Comparison of ENCODE assay signal across 14 cellular contexts in the genomic region with DNA sequence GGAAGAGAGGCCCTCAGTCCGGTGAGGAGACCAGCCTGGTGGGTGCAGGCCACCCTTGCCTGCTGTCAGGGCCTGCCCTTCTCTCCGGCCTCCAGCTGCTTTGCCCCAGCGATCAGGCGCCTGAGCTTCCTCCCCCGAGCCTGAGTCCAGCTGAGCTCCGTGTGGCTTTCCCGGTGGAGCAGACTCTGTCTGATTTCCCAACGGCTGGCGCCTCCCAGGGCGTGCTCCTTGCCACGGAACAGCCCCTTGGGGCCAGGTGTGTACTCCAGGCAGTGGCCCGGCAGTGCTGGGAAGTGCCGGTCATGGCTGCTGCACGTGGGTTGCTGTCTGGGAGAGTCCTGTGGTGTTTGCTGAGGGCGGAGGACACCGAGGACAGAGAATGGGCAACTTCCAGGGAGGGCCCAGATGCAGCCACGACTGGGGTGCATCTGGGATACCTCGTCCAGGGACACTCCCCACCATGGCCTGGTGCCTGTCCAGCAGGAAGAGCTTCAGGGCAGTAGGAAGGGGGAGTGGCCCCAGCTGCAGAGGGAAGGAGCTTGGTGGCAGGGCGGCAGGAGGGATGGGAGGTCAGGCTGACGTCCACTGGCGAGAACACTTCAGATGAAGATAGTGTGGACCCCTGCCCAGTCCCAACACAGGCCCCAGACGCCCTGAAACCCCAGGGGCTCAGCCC. TPM values are rescaled to one million over a fixed set of nuclear protein-coding genes. Genes with fewer than 3 reads are reported as not detected.
DNase-seq lines count a peak whose midpoint lies in the region; ATAC-seq, FAIRE-seq and TF ChIP-seq lines count a peak whose summit lies in the region.
"Had no signal": no experiment of that assay in that cellular context is flagged by ENCODE, and none has a peak within 500 bp of the region (broad histone marks: within the 10 kb centered on the region; RNA-seq: fewer than 3 reads in every experiment).

No MANE protein-coding gene starts in this region.

- no peak overlapping the region for H3K4me3 ChIP-seq in right atrium auricular region
- H3K4me3 ChIP-seq in small intestine (ENCODE audit: low read depth in 1 of 2, low read length in 2 of 2), result peak overlapping the region in 1 of 2 donors; percentile 1

- intact Hi-C loops in posterior cingulate gyrus (cut with DNase I), result no loop called here

- DNase-seq in DMS153 treated with DMSO at 0.1 percent for 48 hours (lab: John Stamatoyannopoulos, UW; ENCODE audit: unreplicated experiment) (peak; percentile 40), RCC 7860 (ENCODE audit: low spot score) (peak; percentile 61), right atrium auricular region (ENCODE audit: low spot score) (no peak), small intestine (peak; percentile 87), posterior cingulate gyrus (no peak), HTR-8/SVneo (ENCODE audit: insufficient read length, low spot score) (no peak), cerebellar cortex (ENCODE audit: low spot score) (no peak)
- DNase-seq: activated B cell treated with CpG ODN at 0.5 μM for 24 hours; activated naive CD4-positive, alpha-beta T cell treated with anti-CD3 and anti-CD28 coated beads, Interleukin-2, amount 50 U/mL, for 16 hours; COR-L47; effector memory CD8-positive, alpha-beta T cell; NCI-H1105 had no signal

- no peaks in the 10 kb centered on the region for H3K9me3 ChIP-seq in right atrium auricular region
- H3K9me3 ChIP-seq in small intestine (ENCODE audit: control insufficient read depth, low read depth), result no peaks in the 10 kb centered on the region

- H3K27ac ChIP-seq in right atrium auricular region (peak overlapping the region; percentile 80 to 81), small intestine (ENCODE audit: low read depth in 1 of 2, low read length in 1 of 2) (peak overlapping the region; percentile 46 to 76)

- 16 to 51% (median 40%) methylated on average over 17 to 22 of the region's 22 CpGs for WGBS in small intestine, 3 donors

- H3K4me1 ChIP-seq in right atrium auricular region (peaks cover 0 to 65% of the 10 kb centered on the region in 2 donors), small intestine (ENCODE audit: control insufficient read depth in 2 of 2, insufficient read depth in 1 of 2, low read depth in 1 of 2, low read length in 1 of 2) (peaks cover 0 to 6% of the 10 kb centered on the region in 2 donors)

- H3K36me3 ChIP-seq in right atrium auricular region, result no peaks in the 10 kb centered on the region
- H3K36me3 ChIP-seq in small intestine (ENCODE audit: control insufficient read depth in 2 of 2, insufficient read depth in 2 of 2, low read length in 2 of 2), result no peaks in the 10 kb centered on the region

- no peak for ATAC-seq in GM18909 (IDR thresholded peaks at IDR 0.05; ENCODE audit: poor library complexity, unreplicated experiment)
- ATAC-seq: effector memory CD8-positive, alpha-beta T cell had no signal

- H3K27me3 ChIP-seq in right atrium auricular region (no peaks in the 10 kb centered on the region), small intestine (ENCODE audit: control insufficient read depth in 2 of 2, insufficient read depth in 2 of 2, low read length in 2 of 2) (no peaks in the 10 kb centered on the region)

- no peak for FAIRE-seq in RCC 7860 (lab: Jason Lieb, UNC)
- no peak for FAIRE-seq in small intestine (lab: Jason Lieb, UNC)
- no peak for FAIRE-seq in HTR-8/SVneo (lab: Jason Lieb, UNC)
- FAIRE-seq: GM18507 had no signal

- TF ChIP-seq CTCF in right atrium auricular region (IDR thresholded peaks at IDR 0.05), result no peak

RNA-seq across cellular contexts. Expression of gene METRNL, which starts 22.5 kb away (rescaled TPM):
- 100 to 1,000 TPM in 1 of 2 donors, 10 to 100 TPM in 1; 62.9 to 104 TPM for total RNA-seq in right atrium auricular region
- 100 to 1,000 TPM in 2 of 3 donors, 10 to 100 TPM in 1; 64.4 to 118 (median 112) TPM for polyA plus RNA-seq in small intestine

Comparison
In these comparisons a context has a peak if more than half of its experiments do, and no peak if none do; other contexts are left out.
1. DNase-seq: peak in DMS153 treated with DMSO at 0.1 percent for 48 hours (single experiment), RCC 7860 (single experiment) and small intestine (single experiment); none in right atrium auricular region (single experiment), posterior cingulate gyrus (0 of 10), HTR-8/SVneo (single experiment) and cerebellar cortex (single experiment).